ENCODE assay signal across 8 cellular contexts in genomic region chr12:47079365-47079893, GRCh38. TPM values are rescaled to one million over a fixed set of nuclear protein-coding genes. Genes with fewer than 3 reads are reported as not detected.
DNase-seq lines count a peak whose midpoint lies in the region; ATAC-seq and TF ChIP-seq lines count a peak whose summit lies in the region.

TSS of gene PCED1B (plus strand) at chr12:47079621. CDS start at chr12:47235064, 155,443 bp downstream.

- peak within 1 kb of the TSS; percentile 22 for H3K4me2 ChIP-seq in neural cell (ENCODE audit: low read length)

- peak; percentile 85 for DNase-seq in OCI-M1 (lab: John Stamatoyannopoulos, UW)
- DNase-seq in activated T-cell treated with anti-CD3 and anti-CD28 coated beads, Interleukin-2, amount 50 U/mL, for 48 hours, result peak; percentile 81 to 83
- DNase-seq in fibroblast of pulmonary artery (ENCODE audit: low read depth), result peak; percentile 84

- peaks cover 27% of the 10 kb centered on the region for H3K27me3 ChIP-seq in neural cell (ENCODE audit: insufficient read depth, low read depth, low read length)
- H3K27me3 ChIP-seq in stomach smooth muscle (ENCODE audit: control insufficient read depth in 1 of 2, insufficient read depth in 2 of 2, low read length in 2 of 2), result no peaks in the 10 kb centered on the region

- ATAC-seq in GM18858 (IDR thresholded peaks at IDR 0.05; ENCODE audit: unreplicated experiment) (peak; percentile 58), HG03354 (IDR thresholded peaks at IDR 0.05; ENCODE audit: poor library complexity, severe bottlenecking, unreplicated experiment) (peak; percentile 67)

- H3K9me3 ChIP-seq in neural cell (ENCODE audit: low read length) (no peaks in the 10 kb centered on the region), stomach smooth muscle (ENCODE audit: control insufficient read depth in 2 of 2, low read length in 2 of 2) (no peaks in the 10 kb centered on the region)

- H3K79me2 ChIP-seq in neural cell (replicated peaks; ENCODE audit: insufficient read depth, low read length), result no peaks in the 10 kb centered on the region

- TF ChIP-seq CTCF in 22Rv1 (IDR thresholded peaks at IDR 0.05), result peak; percentile 81
- TF ChIP-seq CTCF in fibroblast of pulmonary artery (IDR thresholded peaks at IDR 0.05; ENCODE audit: low read length, missing control alignments), result peak; percentile 43
- TF ChIP-seq CTCF in neural cell (IDR thresholded peaks at IDR 0.05; ENCODE audit: poor library complexity, severe bottlenecking), result no peak

- H3F3A ChIP-seq in neural cell (ENCODE audit: insufficient read depth, low read length, poor library complexity, severe bottlenecking), result no peaks in the 10 kb centered on the region

- H3K27ac ChIP-seq in 22Rv1 (peak within 1 kb of the TSS; percentile 49), neural cell (ENCODE audit: low read length) (no peak within 1 kb of the TSS), stomach smooth muscle (ENCODE audit: low read length) (peak within 1 kb of the TSS; percentile 91)

- no peak within 1 kb of the TSS for H2AFZ ChIP-seq in neural cell (ENCODE audit: low read depth, low read length)

- H3K4me3 ChIP-seq in fibroblast of pulmonary artery (replicated peaks; ENCODE audit: low read depth, low read length) (peak within 1 kb of the TSS; percentile 94), neural cell (ENCODE audit: low read length) (peak within 1 kb of the TSS; percentile 76), stomach smooth muscle (ENCODE audit: low read length in 2 of 2) (peak within 1 kb of the TSS; percentile 82 to 88)

- no peak for TF ChIP-seq EP300 in neural cell (conservative IDR thresholded peaks at IDR 0.05; ENCODE audit: poor library complexity, severe bottlenecking)

- H3K36me3 ChIP-seq in neural cell (ENCODE audit: insufficient read depth, low read length) (no peaks in the 10 kb centered on the region), stomach smooth muscle (ENCODE audit: control insufficient read depth in 2 of 2, insufficient read depth in 2 of 2, low read length in 2 of 2) (no peaks in the 10 kb centered on the region)

- peak within 1 kb of the TSS; percentile 44 for H3K9ac ChIP-seq in neural cell (ENCODE audit: low read length)
- H3K9ac ChIP-seq in stomach smooth muscle (ENCODE audit: low read length in 2 of 2), result peak within 1 kb of the TSS; percentile 65 to 84

- peak; percentile 52 for TF ChIP-seq RAD21 in neural cell (conservative IDR thresholded peaks at IDR 0.05)

- H3K9me2 ChIP-seq in neural cell (ENCODE audit: insufficient read depth, low read length), result no peaks in the 10 kb centered on the region

- H3K4me1 ChIP-seq in stomach smooth muscle (ENCODE audit: control insufficient read depth, insufficient read depth, low read length), result peaks cover 6% of the 10 kb centered on the region

- H4K20me1 ChIP-seq in neural cell (ENCODE audit: insufficient read depth), result no peaks in the 10 kb centered on the region

TF ChIP-seq in neural cell, 6 proteins besides CTCF, POLR2A, EP300 and RAD21:
- peak; percentile 38 for TF ChIP-seq SMC3 (conservative IDR thresholded peaks at IDR 0.05; ENCODE audit: poor library complexity)
- TF ChIP-seq REST (IDR thresholded peaks at IDR 0.05; ENCODE audit: borderline replicate concordance), result no peak
- TF ChIP-seq EZH2 (IDR thresholded peaks at IDR 0.05; ENCODE audit: borderline replicate concordance, insufficient read depth, low read length, poor library complexity, severe bottlenecking), result no peak
- TF ChIP-seq MXI1 (conservative IDR thresholded peaks at IDR 0.05; ENCODE audit: poor library complexity, severe bottlenecking), result no peak

RNA-seq across cellular contexts. Expression of gene PCED1B, which starts in this region (rescaled TPM):
- not detected in 2 replicates for polyA plus RNA-seq in neural cell
- not detected in 2 replicates for polyA minus RNA-seq in neural cell
